25 cellular contexts compared by ENCODE assay signal in the genomic region with DNA sequence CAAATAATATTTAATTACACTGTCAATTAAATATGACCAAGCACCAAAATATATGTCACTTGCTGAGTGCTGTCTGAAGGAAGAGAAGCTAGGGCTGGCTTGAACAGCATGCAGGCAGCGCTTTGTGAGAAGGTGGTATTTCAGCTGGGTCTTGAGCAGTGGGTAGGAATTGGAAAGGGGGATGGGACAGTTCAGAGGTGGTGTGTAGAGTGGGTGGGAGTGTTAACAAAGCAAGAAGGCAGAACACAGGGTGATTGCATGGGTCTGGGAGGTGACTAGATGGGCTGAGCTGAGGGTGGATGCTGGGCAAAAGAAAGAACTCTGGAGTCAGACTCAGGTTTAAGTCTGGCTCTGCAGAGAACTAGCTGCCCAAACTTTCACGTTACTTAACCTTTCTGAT. TPM values are rescaled to one million over a fixed set of nuclear protein-coding genes. Genes with fewer than 3 reads are reported as not detected.
A peak's percentile ranks its signal among the peaks of the same experiment; 100 is the strongest.
DNase-seq lines count a peak whose midpoint lies in the region; ATAC-seq, FAIRE-seq and TF ChIP-seq lines count a peak whose summit lies in the region.
"Had no signal": no experiment of that assay in that cellular context is flagged by ENCODE, and none has a peak within 500 bp of the region (broad histone marks: within the 10 kb centered on the region; RNA-seq: fewer than 3 reads in every experiment).

No MANE protein-coding gene starts in this region.

- H2AFZ ChIP-seq in H1 (ENCODE audit: low read length) = no peak overlapping the region

- no peak overlapping the region for H3K4me3 ChIP-seq in HEK293 (ENCODE audit: low read depth, low read length)
- no peak overlapping the region for H3K4me3 ChIP-seq in H1 (ENCODE audit: extremely low read depth in 1 of 4, insufficient read depth in 2 of 4, low read depth in 3 of 4, low read length in 4 of 4)
- H3K4me3 ChIP-seq: GM12878 had no signal

- H3K4me1 Mint-ChIP-seq in T-helper 17 cell (peaks cover 37% of the 10 kb centered on the region), nephron (peaks cover 84% of the 10 kb centered on the region)
- peaks cover 28% of the 10 kb centered on the region for H3K4me1 Mint-ChIP-seq in activated CD4-positive, alpha-beta memory T cell treated with anti-CD3 and anti-CD28 coated beads for 36 hours (ENCODE audit: low read depth)

- H3K27me3 Mint-ChIP-seq in T-helper 17 cell = peaks cover 24% of the 10 kb centered on the region
- peaks cover 7% of the 10 kb centered on the region for H3K27me3 Mint-ChIP-seq in nephron (ENCODE audit: low read depth)
- H3K27me3 Mint-ChIP-seq in activated CD4-positive, alpha-beta memory T cell treated with anti-CD3 and anti-CD28 coated beads for 36 hours = peaks cover 7% of the 10 kb centered on the region

- POLR2A ChIA-PET in HEK293 (lab: Yijun Ruan, JAX) = interaction anchor here (1.1 kb wide), 1 partner anchor 14 kb away, joined by 3 read pairs; a partner anchor contains a TSS
- POLR2A ChIA-PET in H1 (lab: Charles Lee; ENCODE audit: partially characterized antibody) = interaction anchor here (7.5 kb wide), 1 partner anchor 14 kb away, joined by 70 read pairs; a partner anchor contains a TSS
- POLR2A ChIA-PET in activated CD4-positive, alpha-beta memory T cell treated with anti-CD3 and anti-CD28 coated beads for 36 hours (lab: Charles Lee) = interaction anchor here (1.0 kb wide), 1 partner anchor 14 kb away, joined by 3 read pairs; no protein-coding TSS in a partner anchor

- no peak overlapping the region for H2BK120ac ChIP-seq in H1 (replicated peaks; ENCODE audit: low read depth, low read length)

- H2AK5ac ChIP-seq in H1 (ENCODE audit: low read depth, low read length) = no peak overlapping the region

- H3K36me3 Mint-ChIP-seq in T-helper 17 cell (ENCODE audit: low read depth) (peaks cover 2% of the 10 kb centered on the region), nephron (ENCODE audit: low read depth) (no peaks in the 10 kb centered on the region)
- H3K36me3 Mint-ChIP-seq in activated CD4-positive, alpha-beta memory T cell treated with anti-CD3 and anti-CD28 coated beads for 36 hours = no peaks in the 10 kb centered on the region
- H3K36me3 Mint-ChIP-seq: CD4-positive, CD25-positive, alpha-beta regulatory T cell; CD8-positive, alpha-beta memory T cell had no signal

- no peak for TF ChIP-seq POLR2A in H1 (IDR thresholded peaks at IDR 0.05; ENCODE audit: control extremely low read depth in 1 of 2, low read depth in 2 of 2, low read length in 2 of 2)

- H3K27ac ChIP-seq in HEK293 (ENCODE audit: extremely low read depth, low read depth, low read length) (no peak overlapping the region), H1 (ENCODE audit: low read depth, low read length) (no peak overlapping the region)

- H3K4me3 Mint-ChIP-seq in T-helper 17 cell (no peak overlapping the region), nephron (peak overlapping the region in 1 of 3 experiments; percentile 6)
- no peak overlapping the region for H3K4me3 Mint-ChIP-seq in activated CD4-positive, alpha-beta memory T cell treated with anti-CD3 and anti-CD28 coated beads for 36 hours
- H3K4me3 Mint-ChIP-seq: CD4-positive, CD25-positive, alpha-beta regulatory T cell; CD8-positive, alpha-beta memory T cell; HFFc6 had no signal

- H3K23me2 ChIP-seq in H1 (ENCODE audit: low read depth, low read length) = peaks cover 2% of the 10 kb centered on the region; the same call in 1 of the 2 replicates

- no peak overlapping the region for H3K23ac ChIP-seq in H1 (ENCODE audit: insufficient read length)

- CTCF ChIA-PET in HEK293 (lab: Yijun Ruan, JAX) (interaction anchor here (0.6 to 8.3 kb wide), 7 partner anchors 9 to 242 kb away, joined by 3 to 288 read pairs (median 3); no protein-coding TSS in a partner anchor), H1 (lab: Charles Lee; ENCODE audit: partially characterized antibody) (interaction anchor here (1.0 to 9.4 kb wide), 5 partner anchors 10 to 78 kb away, joined by 3 to 218 read pairs (median 5); a partner anchor contains a TSS)
- CTCF ChIA-PET in activated CD4-positive, alpha-beta memory T cell treated with anti-CD3 and anti-CD28 coated beads for 36 hours (lab: Charles Lee) = interaction anchor here (1.1 to 9.5 kb wide), 3 partner anchors 8 to 66 kb away, joined by 3 to 643 read pairs (median 41); a partner anchor contains a TSS

- H4K8ac ChIP-seq in H1 (ENCODE audit: extremely low read depth, insufficient read depth, low read length) = no peak overlapping the region

- no peak for TF ChIP-seq EP300 in H1 (IDR thresholded peaks at IDR 0.05; ENCODE audit: borderline replicate concordance in 1 of 2, low read depth in 2 of 2, low read length in 2 of 2)

- intact Hi-C loops in Right ventricle myocardium inferior (cut with DNase I) = no loop called here
- intact Hi-C loops in activated CD4-positive, alpha-beta memory T cell treated with anti-CD3 and anti-CD28 coated beads for 36 hours (cut with micrococcal nuclease) = loop anchor here (2.0 kb wide), 1 partner anchor 14 kb away; a partner anchor contains a TSS

- no peak overlapping the region for H3K14ac ChIP-seq in H1 (ENCODE audit: insufficient read length)

- H3K36me3 ChIP-seq in HEK293 (ENCODE audit: control insufficient read depth in 2 of 2, insufficient read depth in 1 of 2, low read length in 2 of 2) (no peaks in the 10 kb centered on the region), H1 (ENCODE audit: control insufficient read depth in 2 of 4, insufficient read depth in 4 of 4, low read length in 3 of 4) (no peaks in the 10 kb centered on the region)
- H3K36me3 ChIP-seq: BE2C had no signal

- DNase-seq in T-helper 17 cell = no peak
- no peak for DNase-seq in H1 (ENCODE audit: low read depth in 1 of 2, low spot score in 2 of 2)
- no peak for DNase-seq in Right ventricle myocardium inferior (ENCODE audit: missing footprints)
- DNase-seq in germinal center (ENCODE audit: low spot score) = no peak
- no peak for DNase-seq in activated CD4-positive, alpha-beta memory T cell treated with anti-CD3 and anti-CD28 coated beads for 36 hours
- DNase-seq: ACHN; BE2C; C1 segment of cervical spinal cord; CD4-positive, CD25-positive, alpha-beta regulatory T cell; CD8-positive, alpha-beta memory T cell; COR-L47; DMS 273 treated with DMSO at 0.1 percent for 48 hours; DMS53; DND-41; EL; HCEC 1CT; HFFc6; IMR-90 had no signal

- ATAC-seq in T-helper 17 cell (no peak), Right ventricle myocardium inferior (no peak)
- ATAC-seq: GM12878 had no signal

- no peak overlapping the region for H3K18ac ChIP-seq in H1 (ENCODE audit: extremely low read depth, low read length)

- no peak overlapping the region for H4K5ac ChIP-seq in H1 (ENCODE audit: insufficient read length, low read depth, low read length)

- H3K79me1 ChIP-seq in H1 (ENCODE audit: low read depth, low read length) = no peaks in the 10 kb centered on the region

- WGBS in H1 (ENCODE audit: extremely low coverage in 1 of 2, insufficient coverage in 1 of 2, insufficient read length in 1 of 2, insufficient replicate concordance in 2 of 2, low coverage in 1 of 2, low lambda C conversion rate in 2 of 2, missing lambda C conversion rate in 1 of 2), 2 experiments = 86% methylated on average over 2 of the region's 2 CpGs; no CpG with 5 or more reads in 1 of the 2 experiments

- H2BK5ac ChIP-seq in H1 (ENCODE audit: low read depth, low read length) = no peak overlapping the region

- no peaks in the 10 kb centered on the region for H3K79me2 ChIP-seq in H1 (ENCODE audit: control insufficient read depth in 1 of 2, insufficient read depth in 2 of 2, low read length in 2 of 2)

- peak overlapping the region; percentile 49 for H3K27ac Mint-ChIP-seq in T-helper 17 cell
- H3K27ac Mint-ChIP-seq in nephron = peak overlapping the region; percentile 21 to 40 (median 37)
- no peak overlapping the region for H3K27ac Mint-ChIP-seq in activated CD4-positive, alpha-beta memory T cell treated with anti-CD3 and anti-CD28 coated beads for 36 hours
- H3K27ac Mint-ChIP-seq: CD4-positive, CD25-positive, alpha-beta regulatory T cell; HFFc6 had no signal

- no peaks in the 10 kb centered on the region for H3K9me3 ChIP-seq in HEK293 (ENCODE audit: control insufficient read depth, insufficient read depth, low read depth, low read length)
- H3K9me3 ChIP-seq in T-helper 17 cell (ENCODE audit: control insufficient read depth, low read length, poor library complexity, severe bottlenecking) = no peaks in the 10 kb centered on the region
- no peaks in the 10 kb centered on the region for H3K9me3 ChIP-seq in H1 (ENCODE audit: insufficient read depth in 2 of 2, low read depth in 1 of 2, low read length in 1 of 2)
- H3K9me3 ChIP-seq: BE2C had no signal

- H3K9me3 Mint-ChIP-seq in nephron = no peaks in the 10 kb centered on the region
- no peaks in the 10 kb centered on the region for H3K9me3 Mint-ChIP-seq in activated CD4-positive, alpha-beta memory T cell treated with anti-CD3 and anti-CD28 coated beads for 36 hours
- H3K9me3 Mint-ChIP-seq: CD4-positive, CD25-positive, alpha-beta regulatory T cell; CD8-positive, alpha-beta memory T cell; HFFc6 had no signal

- TF ChIP-seq RAD21 in H1 (IDR thresholded peaks at IDR 0.05 in 1 of 2, conservative IDR thresholded peaks at IDR 0.05 in 1 of 2; ENCODE audit: low read depth in 2 of 2, low read length in 2 of 2) = no peak

- H2BK15ac ChIP-seq in H1 (ENCODE audit: low read length) = no peak overlapping the region

- H3K56ac ChIP-seq in H1 (replicated peaks; ENCODE audit: insufficient read length, low read depth, low read length) = no peak overlapping the region

- H3K4me1 ChIP-seq in HEK293 (ENCODE audit: control insufficient read depth, insufficient read depth, low read length) (no peaks in the 10 kb centered on the region; the same call in 1 of the 2 replicates), H1 (replicated peaks in 1 of 4; ENCODE audit: control insufficient read depth in 3 of 4, insufficient read depth in 4 of 4, low read length in 3 of 4) (peaks cover 0 to 7% (median 4%) of the 10 kb centered on the region in 4 experiments; a peak in 5 of 7 replicates)

- no peak overlapping the region for H3K4me2 ChIP-seq in H1 (ENCODE audit: insufficient read depth in 1 of 2, low read depth in 2 of 2, low read length in 2 of 2)

- no peaks in the 10 kb centered on the region; a peak in 1 of 7 replicates for H3K27me3 ChIP-seq in H1 (replicated peaks in 1 of 4; ENCODE audit: control insufficient read depth in 3 of 4, extremely low read depth in 1 of 4, insufficient read depth in 3 of 4, low read length in 3 of 4)
- H3K27me3 ChIP-seq: BE2C had no signal

- no peak overlapping the region for H2BK12ac ChIP-seq in H1 (ENCODE audit: low read depth, low read length)

- H3K9ac ChIP-seq in H1 (replicated peaks in 1 of 4; ENCODE audit: extremely low read depth in 1 of 4, low read depth in 3 of 4, low read length in 3 of 4) = no peak overlapping the region

- H4K91ac ChIP-seq in H1 (replicated peaks; ENCODE audit: insufficient read length, low read length) = no peak overlapping the region

- no peak for TF ChIP-seq CTCF in HEK293 (tag by site-specific recombination; IDR thresholded peaks at IDR 0.05)
- TF ChIP-seq CTCF in H1 (IDR thresholded peaks at IDR 0.05; ENCODE audit: control extremely low read depth in 1 of 3, insufficient read depth in 1 of 3, low read depth in 1 of 3, low read length in 3 of 3) = no peak
- no peak for TF ChIP-seq CTCF in nephron (IDR thresholded peaks at IDR 0.05; ENCODE audit: unreplicated experiment in 3 of 3)

- no peak overlapping the region; the same call in 1 of the 2 replicates for H2BK20ac ChIP-seq in H1 (ENCODE audit: low read length)

- H4K20me1 ChIP-seq in H1 (replicated peaks in 1 of 2; ENCODE audit: control insufficient read depth in 1 of 2, insufficient read depth in 2 of 2, low read length in 2 of 2) = no peaks in the 10 kb centered on the region

- no peak for FAIRE-seq in H1 (lab: Jason Lieb, UNC)
- FAIRE-seq: A204.1, GM12878, H54, HTR-8/SVneo had no signal

- peak overlapping the region; percentile 35 for H3K4ac ChIP-seq in H1 (replicated peaks; ENCODE audit: insufficient read length, low read depth, low read length)

RNA-seq across cellular contexts. Expression of a gene that starts 14.3 kb away (rescaled TPM):
- total RNA-seq in T-helper 17 cell = 10 to 100 TPM; 74.0 to 78.2 TPM
- total RNA-seq in H1 (2021; fragmentation: NEBNext Ultra II Directional; extraction: Animal tissue kit (Norgen Biotek cat#: 25700)) = 23.8 and 26.6 TPM in 2 replicates
- polyA plus RNA-seq in H1 (2011; rRNA removed) = 6.0 and 7.0 TPM in 2 replicates
- 7.6 TPM for polyA plus RNA-seq in H1 (2011; cell fraction: cytosol; rRNA removed)
- 6.8 TPM for polyA plus RNA-seq in H1 (2011; cell fraction: nucleus; rRNA removed)
- polyA plus RNA-seq in H1 (2012, experiment 1 of 2) = 8.9 to 12.0 TPM (median 9.7 TPM) in 4 replicates
- 1.0 TPM for polyA plus RNA-seq in H1 (2012, experiment 2 of 2)
- polyA plus RNA-seq in H1 (2013, experiment 1 of 2) = 6.9 TPM
- 6.3 TPM for polyA plus RNA-seq in H1 (2013, experiment 2 of 2)
- 24.8 and 27.2 TPM in 2 replicates for polyA minus RNA-seq in H1 (2011; rRNA and poly(A)+ RNA removed)
- 14.2 TPM for polyA minus RNA-seq in H1 (2011; cell fraction: cytosol; rRNA and poly(A)+ RNA removed)
- 19.3 TPM for polyA minus RNA-seq in H1 (2011; cell fraction: nucleus; rRNA and poly(A)+ RNA removed)
- total RNA-seq in Right ventricle myocardium inferior = 16.9 TPM
- 10 to 100 TPM; 30.9 to 32.4 TPM for total RNA-seq in activated CD4-positive, alpha-beta memory T cell treated with anti-CD3 and anti-CD28 coated beads for 36 hours

RNA-seq across cellular contexts. Expression of a gene that starts 52.9 kb away (rescaled TPM):
- total RNA-seq in T-helper 17 cell (under 1 TPM in 1 of 2 donors, not detected in 1; 0.15 TPM), Right ventricle myocardium inferior (not detected)
- total RNA-seq in H1 (2021; fragmentation: NEBNext Ultra II Directional; extraction: Animal tissue kit (Norgen Biotek cat#: 25700)) = 0.17 and 0.25 TPM in 2 replicates
- polyA plus RNA-seq in H1 (2011; rRNA removed) = 0.26 and 0.28 TPM in 2 replicates
- polyA plus RNA-seq in H1 (2011; cell fraction: cytosol; rRNA removed) = 0.36 TPM
- polyA plus RNA-seq in H1 (2011; cell fraction: nucleus; rRNA removed) = 0.29 TPM
- 0.24 to 0.37 TPM (median 0.31 TPM) in 3 of 4 replicates, not detected in the other for polyA plus RNA-seq in H1 (2012, experiment 1 of 2)
- polyA plus RNA-seq in H1 (2012, experiment 2 of 2) = 0.08 TPM
- 0.12 TPM for polyA plus RNA-seq in H1 (2013, experiment 1 of 2)
- 0.13 TPM for polyA plus RNA-seq in H1 (2013, experiment 2 of 2)
- 0.22 and 0.27 TPM in 2 replicates for polyA minus RNA-seq in H1 (2011; rRNA and poly(A)+ RNA removed)
- polyA minus RNA-seq in H1 (2011; cell fraction: cytosol; rRNA and poly(A)+ RNA removed) = not detected
- polyA minus RNA-seq in H1 (2011; cell fraction: nucleus; rRNA and poly(A)+ RNA removed) = not detected
- total RNA-seq in activated CD4-positive, alpha-beta memory T cell treated with anti-CD3 and anti-CD28 coated beads for 36 hours = not detected
- total RNA-seq: CD4-positive, CD25-positive, alpha-beta regulatory T cell; CD8-positive, alpha-beta memory T cell; G401; HFFc6; IMR-90 had no signal
- polyA plus RNA-seq: CD4-positive, CD25-positive, alpha-beta regulatory T cell; CD8-positive, alpha-beta memory T cell; IMR-90 had no signal
